ENCODE assay signal across 1 cellular context in the genomic region with DNA sequence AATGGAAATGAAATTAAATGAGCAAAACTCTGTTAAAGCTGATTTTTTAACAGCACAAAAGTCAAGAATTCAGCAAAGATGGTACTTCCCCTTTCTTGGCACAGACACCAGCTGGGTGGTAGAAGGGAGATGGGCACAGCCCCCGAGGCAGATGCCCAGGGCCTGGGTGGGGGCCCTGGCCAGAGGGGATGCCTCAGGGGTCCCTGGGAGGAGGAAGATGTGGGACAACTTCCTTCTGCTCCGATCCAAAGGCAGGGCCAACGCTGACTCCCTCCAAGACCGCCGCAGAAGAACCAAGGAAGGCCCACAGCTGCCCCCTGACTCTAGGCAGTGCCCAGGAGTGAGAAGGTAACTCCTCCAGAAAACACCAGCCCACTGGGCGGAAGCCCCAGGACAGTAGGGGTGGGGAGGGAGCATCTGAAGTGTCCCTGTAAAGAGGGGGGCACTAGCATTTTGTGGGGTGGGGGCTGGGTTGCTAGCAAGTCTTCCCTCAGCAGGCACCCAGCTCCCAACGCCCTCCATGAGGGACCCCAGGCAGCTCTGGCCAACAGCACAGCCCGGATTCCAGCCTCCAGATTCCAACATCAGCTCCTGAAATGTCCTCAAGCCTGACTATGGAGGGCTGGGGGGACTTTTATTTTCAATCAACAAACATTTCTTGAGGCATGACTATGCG.
TF ChIP-seq lines count a peak whose summit lies in the region.

No MANE protein-coding gene starts in this region.

TF ChIP-seq in IMR-90, 13 proteins besides CTCF, POLR2A, EP300 and RAD21:
- TF ChIP-seq SMC3 (IDR thresholded peaks at IDR 0.05; ENCODE audit: low read depth, low read length) (no peak), CEBPB (IDR thresholded peaks at IDR 0.05; ENCODE audit: low read depth, low read length) (no peak), MXI1 (IDR thresholded peaks at IDR 0.05; ENCODE audit: borderline replicate concordance, low read depth, low read length) (no peak), NFE2L2 (IDR thresholded peaks at IDR 0.05; ENCODE audit: low read depth, low read length) (no peak), CHD1 (IDR thresholded peaks at IDR 0.05; ENCODE audit: low read depth, low read length) (no peak), BHLHE40 (IDR thresholded peaks at IDR 0.05; ENCODE audit: low read depth, low read length) (no peak), MAFK (IDR thresholded peaks at IDR 0.05; ENCODE audit: low read depth, low read length) (no peak), FOS (IDR thresholded peaks at IDR 0.05; ENCODE audit: low read depth, low read length) (no peak), ELK1 (IDR thresholded peaks at IDR 0.05; ENCODE audit: borderline replicate concordance, low read depth, low read length) (no peak), RCOR1 (IDR thresholded peaks at IDR 0.05; ENCODE audit: insufficient replicate concordance, low read length) (no peak), RFX5 (IDR thresholded peaks at IDR 0.05; ENCODE audit: low read depth, low read length) (no peak)
- TF ChIP-seq, protein P1, sequence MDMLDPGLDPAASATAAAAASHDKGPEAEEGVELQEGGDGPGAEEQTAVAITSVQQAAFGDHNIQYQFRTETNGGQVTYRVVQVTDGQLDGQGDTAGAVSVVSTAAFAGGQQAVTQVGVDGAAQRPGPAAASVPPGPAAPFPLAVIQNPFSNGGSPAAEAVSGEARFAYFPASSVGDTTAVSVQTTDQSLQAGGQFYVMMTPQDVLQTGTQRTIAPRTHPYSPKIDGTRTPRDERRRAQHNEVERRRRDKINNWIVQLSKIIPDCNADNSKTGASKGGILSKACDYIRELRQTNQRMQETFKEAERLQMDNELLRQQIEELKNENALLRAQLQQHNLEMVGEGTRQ (IDR thresholded peaks at IDR 0.05; ENCODE audit: low read depth, low read length), result no peak
